Comparison of ENCODE assay signal across 22 cellular contexts in the genomic region with DNA sequence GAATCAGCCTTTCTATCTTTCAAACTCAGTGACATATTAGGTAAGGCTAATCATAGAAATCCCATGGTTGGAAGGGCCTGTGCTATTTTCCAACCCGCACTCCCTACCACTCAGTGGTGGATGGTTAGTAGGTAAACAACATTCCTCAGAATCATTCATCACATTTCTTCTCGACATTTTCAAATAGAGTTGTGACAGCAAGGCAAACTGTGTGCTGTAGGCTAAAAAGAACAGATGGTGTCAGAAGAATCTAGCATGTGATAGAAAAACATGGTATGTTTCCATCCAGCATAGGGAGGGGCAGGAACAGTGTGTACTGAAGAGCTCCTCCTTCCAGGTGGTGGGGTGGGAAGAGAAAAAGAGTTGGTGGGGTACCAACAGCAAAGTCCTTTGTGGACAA.
A peak's percentile ranks its signal among the peaks of the same experiment; 100 is the strongest.
DNase-seq lines count a peak whose midpoint lies in the region; ATAC-seq and TF ChIP-seq lines count a peak whose summit lies in the region.
"Had no signal": no experiment of that assay in that cellular context is flagged by ENCODE, and none has a peak within 500 bp of the region (broad histone marks: within the 10 kb centered on the region; RNA-seq: fewer than 3 reads in every experiment).

No MANE protein-coding gene starts in this region.

- intact Hi-C loops in left ventricle myocardium inferior (cut with micrococcal nuclease): no loop called here
- intact Hi-C loops in colonic mucosa (cut with DNase I): no loop called here

- no peak for TF ChIP-seq CTCF in left ventricle myocardium inferior (IDR thresholded peaks at IDR 0.05; ENCODE audit: borderline replicate concordance)
- TF ChIP-seq CTCF in upper lobe of left lung (IDR thresholded peaks at IDR 0.05): no peak
- no peak for TF ChIP-seq CTCF in colonic mucosa (IDR thresholded peaks at IDR 0.05)

- H2BK120ac ChIP-seq in neuronal stem cell (ENCODE audit: low read depth, low read length): no peak overlapping the region

- peak overlapping the region; percentile 5 for H2AFZ ChIP-seq in neuronal stem cell (ENCODE audit: low read length)

- H3K4me1 ChIP-seq in left ventricle myocardium inferior: peaks cover 38% of the 10 kb centered on the region
- H3K4me1 ChIP-seq in neuronal stem cell (ENCODE audit: control insufficient read depth in 2 of 2, insufficient read depth in 1 of 2, low read depth in 1 of 2, low read length in 2 of 2): peaks cover 9 to 11% of the 10 kb centered on the region in 2 donors
- peaks cover 0 to 6% (median 1%) of the 10 kb centered on the region in 4 donors for H3K4me1 ChIP-seq in upper lobe of left lung
- H3K4me1 ChIP-seq in colonic mucosa: no peaks in the 10 kb centered on the region
- H3K4me1 ChIP-seq: uterus had no signal

- peak; percentile 7 for DNase-seq in NCI-H510A treated with DMSO at 0.1 percent for 48 hours (lab: John Stamatoyannopoulos, UW)
- DNase-seq in NCI-H510A (lab: John Stamatoyannopoulos, UW): no peak
- DNase-seq in left ventricle myocardium inferior: no peak
- DNase-seq in neuronal stem cell (ENCODE audit: low spot score): no peak
- no peak for DNase-seq in upper lobe of left lung
- DNase-seq in colonic mucosa: no peak
- DNase-seq in globus pallidus (ENCODE audit: low spot score): no peak
- DNase-seq: activated CD4-positive, CD25-positive, alpha-beta regulatory T cell treated with anti-CD3 and anti-CD28 coated beads, Interleukin-2, amount 50 U/mL, for 72 hours; activated naive CD4-positive, alpha-beta T cell treated with anti-CD3 and anti-CD28 coated beads, Interleukin-2, amount 10 ng/mL, durations not matched to agents 7 days and 5 days; activated T-cell treated with anti-CD3 and anti-CD28 coated beads, Interleukin-2, amount 50 U/mL, for 24 hours; Calu3; MV-4-11; natural killer cell; NCI-H2029 treated with DMSO at 0.1 percent for 48 hours; NCI-H524 treated with DMSO at 0.1 percent for 48 hours; stimulated activated CD4-positive, alpha-beta T cell treated with anti-CD3 and anti-CD28 coated beads, Interleukin-4, amount 100 ng/mL, for 1 hour; uterus had no signal

- no CpG with 5 or more reads among the region's 2 CpGs for WGBS in neuronal stem cell (ENCODE audit: extremely low coverage in 2 of 2, insufficient read length in 2 of 2, insufficient replicate concordance in 1 of 2), 2 donors
- 40 to 46% methylated on average over 2 of the region's 2 CpGs for WGBS in upper lobe of left lung, 2 donors

- H3K14ac ChIP-seq in neuronal stem cell (ENCODE audit: low read length): no peak overlapping the region

- no peak overlapping the region for H2BK12ac ChIP-seq in neuronal stem cell (ENCODE audit: low read length)

- H3K23ac ChIP-seq in neuronal stem cell (ENCODE audit: low read depth, low read length, poor library complexity): no peak overlapping the region

- no peaks in the 10 kb centered on the region for H3K36me3 ChIP-seq in left ventricle myocardium inferior
- H3K36me3 ChIP-seq in neuronal stem cell (replicated peaks in 1 of 2; ENCODE audit: control insufficient read depth in 2 of 2, insufficient read depth in 2 of 2, low read length in 2 of 2): no peaks in the 10 kb centered on the region
- H3K36me3 ChIP-seq in upper lobe of left lung: no peaks in the 10 kb centered on the region
- no peaks in the 10 kb centered on the region for H3K36me3 ChIP-seq in colonic mucosa
- H3K36me3 ChIP-seq: uterus had no signal

- H3K4me3 ChIP-seq in left ventricle myocardium inferior (no peak overlapping the region), neuronal stem cell (ENCODE audit: low read length in 2 of 2) (no peak overlapping the region), upper lobe of left lung (no peak overlapping the region), colonic mucosa (no peak overlapping the region)
- H3K4me3 ChIP-seq: smooth muscle cell, uterus had no signal

- no peak overlapping the region for H3K4me2 ChIP-seq in neuronal stem cell (ENCODE audit: insufficient read depth, low read length, poor library complexity, severe bottlenecking)
- H3K4me2 ChIP-seq: KMS-11, smooth muscle cell had no signal

- H3K27ac ChIP-seq in left ventricle myocardium inferior (replicated peaks) (peak overlapping the region; percentile 67), neuronal stem cell (replicated peaks; ENCODE audit: low read length) (no peak overlapping the region), upper lobe of left lung (peak overlapping the region in 3 of 4 donors; percentile 11 to 64 (median 28)), colonic mucosa (no peak overlapping the region)
- H3K27ac ChIP-seq: KMS-11, RWPE1 had no signal

- H4K8ac ChIP-seq in neuronal stem cell (ENCODE audit: low read depth, low read length): no peak overlapping the region

- ATAC-seq in upper lobe of left lung (ENCODE audit: low FRiP score in 2 of 2) (no peak), HG02981 (IDR thresholded peaks at IDR 0.05; ENCODE audit: unreplicated experiment) (no peak)
- ATAC-seq: HCT116, natural killer cell had no signal

- no peak overlapping the region for H3K4ac ChIP-seq in neuronal stem cell (ENCODE audit: low read length)

- H3K9me3 ChIP-seq in left ventricle myocardium inferior (replicated peaks) (no peaks in the 10 kb centered on the region), neuronal stem cell (replicated peaks in 1 of 2; ENCODE audit: control insufficient read depth in 2 of 2, insufficient read depth in 1 of 2, low read depth in 1 of 2, low read length in 2 of 2) (no peaks in the 10 kb centered on the region), upper lobe of left lung (no peaks in the 10 kb centered on the region), colonic mucosa (no peaks in the 10 kb centered on the region)
- H3K9me3 ChIP-seq: uterus had no signal

- H3K27me3 ChIP-seq in left ventricle myocardium inferior (ENCODE audit: low read depth): no peaks in the 10 kb centered on the region
- no peaks in the 10 kb centered on the region for H3K27me3 ChIP-seq in neuronal stem cell (ENCODE audit: control insufficient read depth in 3 of 3, insufficient read depth in 3 of 3, low read depth in 1 of 3, low read length in 3 of 3)
- no peaks in the 10 kb centered on the region for H3K27me3 ChIP-seq in upper lobe of left lung
- H3K27me3 ChIP-seq in colonic mucosa: no peaks in the 10 kb centered on the region
- H3K27me3 ChIP-seq: uterus had no signal

- TF ChIP-seq EP300 in upper lobe of left lung (IDR thresholded peaks at IDR 0.05): peak in 1 of 4 donors; percentile 68

- H2BK5ac ChIP-seq in neuronal stem cell (ENCODE audit: low read length): no peak overlapping the region

- H3K9ac ChIP-seq in neuronal stem cell (ENCODE audit: low read depth, low read length, poor library complexity) (no peak overlapping the region), colonic mucosa (ENCODE audit: low read depth in 2 of 2, low read length in 2 of 2) (no peak overlapping the region)
- H3K9ac ChIP-seq: KMS-11 had no signal

- no peak overlapping the region for H2AK5ac ChIP-seq in neuronal stem cell (ENCODE audit: low read depth, low read length)

- H4K91ac ChIP-seq in neuronal stem cell (ENCODE audit: low read depth, low read length, poor library complexity): no peak overlapping the region

- H2BK15ac ChIP-seq in neuronal stem cell (ENCODE audit: low read length): no peak overlapping the region

- no peaks in the 10 kb centered on the region for H3K79me1 ChIP-seq in neuronal stem cell (ENCODE audit: low read depth, low read length)

- no peak overlapping the region for H3K18ac ChIP-seq in neuronal stem cell (ENCODE audit: low read length)

- no peak for TF ChIP-seq POLR2A in upper lobe of left lung (IDR thresholded peaks at IDR 0.05)

Comparison
In these comparisons a context has a peak if more than half of its experiments do, and no peak if none do; other contexts are left out.
1. H3K27ac ChIP-seq: peak in left ventricle myocardium inferior (single experiment) and upper lobe of left lung (3 of 4); none in neuronal stem cell (single experiment) and colonic mucosa (single experiment).